In the genomic region with DNA sequence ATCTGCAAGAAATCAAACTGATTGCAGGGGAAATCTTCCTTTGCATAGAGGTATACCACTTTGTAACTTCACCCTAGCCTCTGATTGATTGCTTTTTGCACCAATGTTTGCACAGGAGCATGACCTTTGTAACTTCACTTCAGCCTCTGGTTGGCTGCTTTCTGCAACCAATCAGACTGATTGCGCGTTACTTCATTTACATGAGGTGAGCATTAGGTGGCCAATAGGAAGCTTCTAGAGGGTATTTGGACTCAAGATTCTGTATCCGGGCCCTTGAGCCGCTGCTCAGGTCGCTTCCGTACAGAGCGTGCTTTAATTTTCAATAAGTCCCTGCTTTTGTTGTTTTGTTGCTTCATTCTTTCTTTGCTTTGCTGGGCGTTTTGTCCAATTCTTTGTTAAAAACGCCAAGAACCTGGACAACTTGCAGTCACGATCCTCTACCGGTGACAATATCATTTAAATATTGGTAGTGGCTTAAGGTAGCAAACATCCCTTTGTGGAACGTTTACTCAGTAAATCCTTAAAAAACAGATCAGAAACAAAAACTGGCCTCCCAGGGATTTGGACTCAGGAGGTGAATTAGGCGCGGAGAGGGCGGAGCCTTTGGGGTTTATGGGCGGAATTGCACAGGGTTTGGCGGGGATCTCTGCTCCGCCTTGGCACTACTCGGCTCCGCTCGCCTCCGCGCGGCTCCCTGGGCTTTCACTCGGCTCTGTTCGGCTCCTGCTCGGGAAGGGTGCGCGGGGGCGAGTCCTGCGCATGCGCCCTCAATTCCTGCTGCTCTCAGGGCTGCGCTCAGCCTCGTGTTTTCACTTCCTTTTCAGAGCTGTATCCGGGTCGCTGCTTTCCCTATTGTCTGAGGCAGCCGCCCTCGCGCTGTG, we compare ENCODE assay signal across 8 cellular contexts. TPM values are rescaled to one million over a fixed set of nuclear protein-coding genes. Genes with fewer than 3 reads are reported as not detected.
DNase-seq lines count a peak whose midpoint lies in the region; ATAC-seq and TF ChIP-seq lines count a peak whose summit lies in the region.

A gene with protein sequence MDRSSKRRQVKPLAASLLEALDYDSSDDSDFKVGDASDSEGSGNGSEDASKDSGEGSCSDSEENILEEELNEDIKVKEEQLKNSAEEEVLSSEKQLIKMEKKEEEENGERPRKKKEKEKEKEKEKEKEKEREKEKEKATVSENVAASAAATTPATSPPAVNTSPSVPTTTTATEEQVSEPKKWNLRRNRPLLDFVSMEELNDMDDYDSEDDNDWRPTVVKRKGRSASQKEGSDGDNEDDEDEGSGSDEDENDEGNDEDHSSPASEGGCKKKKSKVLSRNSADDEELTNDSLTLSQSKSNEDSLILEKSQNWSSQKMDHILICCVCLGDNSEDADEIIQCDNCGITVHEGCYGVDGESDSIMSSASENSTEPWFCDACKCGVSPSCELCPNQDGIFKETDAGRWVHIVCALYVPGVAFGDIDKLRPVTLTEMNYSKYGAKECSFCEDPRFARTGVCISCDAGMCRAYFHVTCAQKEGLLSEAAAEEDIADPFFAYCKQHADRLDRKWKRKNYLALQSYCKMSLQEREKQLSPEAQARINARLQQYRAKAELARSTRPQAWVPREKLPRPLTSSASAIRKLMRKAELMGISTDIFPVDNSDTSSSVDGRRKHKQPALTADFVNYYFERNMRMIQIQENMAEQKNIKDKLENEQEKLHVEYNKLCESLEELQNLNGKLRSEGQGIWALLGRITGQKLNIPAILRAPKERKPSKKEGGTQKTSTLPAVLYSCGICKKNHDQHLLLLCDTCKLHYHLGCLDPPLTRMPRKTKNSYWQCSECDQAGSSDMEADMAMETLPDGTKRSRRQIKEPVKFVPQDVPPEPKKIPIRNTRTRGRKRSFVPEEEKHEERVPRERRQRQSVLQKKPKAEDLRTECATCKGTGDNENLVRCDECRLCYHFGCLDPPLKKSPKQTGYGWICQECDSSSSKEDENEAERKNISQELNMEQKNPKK (plus strand): TSS at position 812 of the 881 bp plus-strand sequence. CDS start 452 bp downstream, outside the sequence.

- H3K36me3 ChIP-seq in PC-9 (ENCODE audit: low read depth) = peaks cover 25% of the 10 kb centered on the region

- no peaks in the 10 kb centered on the region for H3K9me2 ChIP-seq in PC-9 (ENCODE audit: insufficient read depth)

- BruUV-seq in PC-9 (replicated peaks; lab: Mats Ljungman, UMichigan) = TSS peak; percentile 89

- H3K27me3 ChIP-seq in PC-9 (ENCODE audit: insufficient read depth, low read depth) = no peaks in the 10 kb centered on the region

- H3K79me2 ChIP-seq in PC-9 (ENCODE audit: low read depth) = peaks cover 40% of the 10 kb centered on the region

- intact Hi-C loops in PC-9 (cut with micrococcal nuclease; ENCODE audit: unreplicated experiment) = loop anchor here (1.0 kb wide), 1 partner anchor 33 kb away; a partner anchor contains a TSS

- POLR2A ChIA-PET in PC-9 (lab: Charles Lee; ENCODE audit: unreplicated experiment) = interaction anchor here (0.6 to 2.1 kb wide), 3 partner anchors 33 to 1175 kb away, joined by 3 to 11 read pairs (median 4); a partner anchor contains a TSS

- ATAC-seq in GM21619 (IDR thresholded peaks at IDR 0.05; ENCODE audit: unreplicated experiment) = peak; percentile 96

- peaks cover 13% of the 10 kb centered on the region for H3F3A ChIP-seq in PC-9 (ENCODE audit: insufficient read depth, low read depth)

- 0 out of 2 replicates have a peak, but pooled peaks cover 3% of the 10 kb centered on the region for H3K9me3 ChIP-seq in PC-9 (ENCODE audit: insufficient read depth, low read depth)

- DNase-seq in DMS153 (lab: John Stamatoyannopoulos, UW) (peak; percentile 99), PC-9 (peak; percentile 97 to 98), epithelial cell of proximal tubule (ENCODE audit: low read depth) (peak; percentile 74), mucosa of gallbladder (ENCODE audit: low spot score) (peak; percentile 98)
- DNase-seq in Jurkat, Clone E6-1 (ENCODE audit: low read depth, low spot score) = peak; percentile 96
- DNase-seq in activated T-cell treated with anti-CD3 and anti-CD28 coated beads, Interleukin-2, amount 50 U/mL, for 1 hour = peak; percentile 91
- peak; percentile 85 to 88 for DNase-seq in stimulated activated CD8-positive, alpha-beta memory T cell treated with anti-CD3 and anti-CD28 coated beads, Interleukin-4, amount 100 ng/mL, for 4 hours (ENCODE audit: low read depth in 2 of 2, low spot score in 1 of 2)

- H3K4me3 ChIP-seq in Jurkat, Clone E6-1 (ENCODE audit: low read length) = peak within 1 kb of the TSS; percentile 92
- peak within 1 kb of the TSS; percentile 94 for H3K4me3 ChIP-seq in PC-9
- peak within 1 kb of the TSS; percentile 86 for H3K4me3 ChIP-seq in epithelial cell of proximal tubule (ENCODE audit: low read depth, low read length)

- TF ChIP-seq CTCF in PC-9 (conservative IDR thresholded peaks at IDR 0.05) (0 out of 2 replicates have a peak, but pooled peaks have one; percentile 12), epithelial cell of proximal tubule (conservative IDR thresholded peaks at IDR 0.05; ENCODE audit: low read depth, low read length) (no peak)

- no peaks in the 10 kb centered on the region for H4K20me1 ChIP-seq in PC-9 (ENCODE audit: insufficient read depth)

- peaks cover 24% of the 10 kb centered on the region for H3K4me1 ChIP-seq in PC-9 (replicated peaks; ENCODE audit: insufficient read depth)

- H3K4me2 ChIP-seq in PC-9 = peak within 1 kb of the TSS; percentile 84

- CTCF ChIA-PET in PC-9 (lab: Charles Lee) = no interaction called here

- H2AFZ ChIP-seq in PC-9 = peak within 1 kb of the TSS; percentile 99

- H3K27ac ChIP-seq in PC-9 = peak within 1 kb of the TSS; percentile 91

RNA-seq across cellular contexts. Expression of the gene that starts here (rescaled TPM):
- 49.4 TPM for polyA plus RNA-seq in Jurkat, Clone E6-1 (2012; ENCODE audit: insufficient read depth, insufficient read length)
- total RNA-seq in PC-9 (2021) (48.7 and 49.3 TPM in 2 replicates), epithelial cell of proximal tubule (16.7 and 23.2 TPM in 2 replicates), mucosa of gallbladder (29.2 TPM)

Comparison
In these comparisons a context has a peak if more than half of its experiments do, and no peak if none do; other contexts are left out.
1. Peak in every context shown above with its lines: DNase-seq, ATAC-seq, H3K4me3 ChIP-seq and H3K27ac ChIP-seq.